Comparison of ENCODE assay signal across 10 cellular contexts in genomic region chr2:95024306-95024880, GRCh38. TPM values are rescaled to one million over a fixed set of nuclear protein-coding genes. Genes with fewer than 3 reads are reported as not detected.
DNase-seq lines count a peak whose midpoint lies in the region; ATAC-seq and TF ChIP-seq lines count a peak whose summit lies in the region.
"Had no signal": no experiment of that assay in that cellular context is flagged by ENCODE, and none has a peak within 500 bp of the region (broad histone marks: within the 10 kb centered on the region; RNA-seq: fewer than 3 reads in every experiment).

No MANE protein-coding gene starts in this region.

- no peak for ATAC-seq in GM18520 (IDR thresholded peaks at IDR 0.05; ENCODE audit: unreplicated experiment)

- no peak overlapping the region for H3K4me2 ChIP-seq in neural progenitor cell

- H3K27me3 ChIP-seq in effector memory CD4-positive, alpha-beta T cell (replicated peaks; ENCODE audit: control insufficient read depth, insufficient read depth, low read length, poor library complexity, severe bottlenecking), result no peaks in the 10 kb centered on the region
- H3K27me3 ChIP-seq in neural progenitor cell, result peaks cover 49% of the 10 kb centered on the region

- H3K4me3 Mint-ChIP-seq in neural progenitor cell (peak overlapping the region; percentile 76), mesothelial cell of epicardium (no peak overlapping the region), Calu3 (ENCODE audit: low read depth, unreplicated experiment) (no peak overlapping the region)

- H3K36me3 Mint-ChIP-seq in neural progenitor cell, result no peaks in the 10 kb centered on the region
- H3K36me3 Mint-ChIP-seq in mesothelial cell of epicardium, result no peaks in the 10 kb centered on the region
- H3K36me3 Mint-ChIP-seq in Calu3 (ENCODE audit: insufficient read depth, unreplicated experiment), result no peaks in the 10 kb centered on the region

- H3K4me3 ChIP-seq in effector memory CD4-positive, alpha-beta T cell (ENCODE audit: insufficient read depth, low read depth, low read length, poor library complexity, severe bottlenecking), result peak overlapping the region; percentile 92
- H3K4me3 ChIP-seq in neural progenitor cell, result no peak overlapping the region

- H3K9me3 Mint-ChIP-seq in neural progenitor cell (peaks cover 4% of the 10 kb centered on the region), mesothelial cell of epicardium (no peaks in the 10 kb centered on the region), Calu3 (ENCODE audit: low read depth, unreplicated experiment) (no peaks in the 10 kb centered on the region)

- H4K20me1 ChIP-seq in neural progenitor cell (ENCODE audit: low read depth), result no peaks in the 10 kb centered on the region

- H3K9me3 ChIP-seq in effector memory CD4-positive, alpha-beta T cell (ENCODE audit: control insufficient read depth, low read length), result no peaks in the 10 kb centered on the region
- no peaks in the 10 kb centered on the region for H3K9me3 ChIP-seq in neural progenitor cell (ENCODE audit: low read depth)

- intact Hi-C loops in Calu3 (cut with micrococcal nuclease; ENCODE audit: unreplicated experiment), result loop anchor here (5.0 kb wide), 2 partner anchors 33 to 37 kb away; no protein-coding TSS in a partner anchor

- DNase-seq in DMS 273 (lab: John Stamatoyannopoulos, UW; ENCODE audit: unreplicated experiment), result peak; percentile 56
- no peak for DNase-seq in DMS 273 treated with DMSO at 0.1 percent for 48 hours (lab: John Stamatoyannopoulos, UW)
- no peak for DNase-seq in effector memory CD4-positive, alpha-beta T cell
- DNase-seq in neural progenitor cell (ENCODE audit: low spot score), result no peak
- DNase-seq in mesothelial cell of epicardium (ENCODE audit: low spot score in 2 of 2, unreplicated experiment in 2 of 2), result no peak
- DNase-seq in Calu3, result no peak

- no peak overlapping the region for H2AFZ ChIP-seq in neural progenitor cell (replicated peaks)
- H2AFZ ChIP-seq: parathyroid adenoma had no signal

- no peak overlapping the region for H3K9ac ChIP-seq in neural progenitor cell
- H3K9ac ChIP-seq: parathyroid adenoma had no signal

- H3K27me3 Mint-ChIP-seq in neural progenitor cell (ENCODE audit: insufficient read depth, low read depth) (peaks cover 41% of the 10 kb centered on the region), mesothelial cell of epicardium (ENCODE audit: low read depth) (peaks cover 89% of the 10 kb centered on the region), Calu3 (ENCODE audit: unreplicated experiment) (peaks cover 62% of the 10 kb centered on the region)

- peak overlapping the region; percentile 19 for H3K27ac ChIP-seq in effector memory CD4-positive, alpha-beta T cell (ENCODE audit: insufficient read depth, low read length, poor library complexity, severe bottlenecking)
- no peak overlapping the region for H3K27ac ChIP-seq in neural progenitor cell
- H3K27ac ChIP-seq: 22Rv1, parathyroid adenoma had no signal

- peaks cover 41% of the 10 kb centered on the region for H3K4me1 ChIP-seq in effector memory CD4-positive, alpha-beta T cell (ENCODE audit: control insufficient read depth, insufficient read depth, low read length, poor library complexity, severe bottlenecking)
- no peaks in the 10 kb centered on the region for H3K4me1 ChIP-seq in neural progenitor cell

- 0 out of 2 replicates have a peak, but pooled peaks have one; percentile 14 for TF ChIP-seq EP300 in Ishikawa (IDR thresholded peaks at IDR 0.05; ENCODE audit: borderline replicate concordance)

- peaks cover 40% of the 10 kb centered on the region for H3K4me1 Mint-ChIP-seq in neural progenitor cell
- H3K4me1 Mint-ChIP-seq in mesothelial cell of epicardium, result peaks cover 6% of the 10 kb centered on the region
- H3K4me1 Mint-ChIP-seq in Calu3 (ENCODE audit: low read depth, unreplicated experiment), result peaks cover 28% of the 10 kb centered on the region

- no peaks in the 10 kb centered on the region for H3K79me2 ChIP-seq in neural progenitor cell (ENCODE audit: low read depth)
- H3K79me2 ChIP-seq: parathyroid adenoma had no signal

- CTCF ChIA-PET in Calu3 (lab: Charles Lee), result interaction anchor here (0.7 to 1.4 kb wide), 2 partner anchors 39 to 91 kb away, joined by 3 to 4 read pairs; no protein-coding TSS in a partner anchor

- H3F3A ChIP-seq in neural progenitor cell (ENCODE audit: low read depth), result no peaks in the 10 kb centered on the region

- no peaks in the 10 kb centered on the region for H3K36me3 ChIP-seq in effector memory CD4-positive, alpha-beta T cell (ENCODE audit: control insufficient read depth, insufficient read depth, low read length)
- no peaks in the 10 kb centered on the region for H3K36me3 ChIP-seq in neural progenitor cell

- no peak for TF ChIP-seq RAD21 in Ishikawa (IDR thresholded peaks at IDR 0.05; ENCODE audit: low read depth)

- H3K27ac Mint-ChIP-seq in neural progenitor cell (no peak overlapping the region), mesothelial cell of epicardium (no peak overlapping the region), Calu3 (ENCODE audit: unreplicated experiment) (no peak overlapping the region)

- no TSS peak for BruUV-seq in Calu3 (replicated peaks; lab: Mats Ljungman, UMichigan)

- TF ChIP-seq CTCF in neural progenitor cell (IDR thresholded peaks at IDR 0.05) (no peak), mesothelial cell of epicardium (IDR thresholded peaks at IDR 0.05; ENCODE audit: unreplicated experiment) (no peak), Calu3 (IDR thresholded peaks at IDR 0.05; ENCODE audit: unreplicated experiment) (no peak)

TF ChIP-seq in Ishikawa, 13 proteins besides CTCF, POLR2A, EP300 and RAD21:
- no peak for TF ChIP-seq TAF1 (IDR thresholded peaks at IDR 0.05; ENCODE audit: low read depth)
- TF ChIP-seq NFIC (IDR thresholded peaks at IDR 0.05), result peak; percentile 80

RNA-seq across cellular contexts. Expression of gene MAL, which starts 1.1 kb away (rescaled TPM):
- total RNA-seq in neural progenitor cell (ENCODE audit: low replicate concordance) (not detected in 2 replicates), mesothelial cell of epicardium (not detected in 3 replicates), Calu3 (2022) (not detected in 2 replicates)
